Comparison of ENCODE assay signal across 28 cellular contexts in genomic region chr9:109759584-109759983, GRCh38. TPM values are rescaled to one million over a fixed set of nuclear protein-coding genes. Genes with fewer than 3 reads are reported as not detected.
"Had no signal": no experiment of that assay in that cellular context is flagged by ENCODE, and none has a peak within 500 bp of the region (broad histone marks: within the 10 kb centered on the region; RNA-seq: fewer than 3 reads in every experiment).

No MANE protein-coding gene starts in this region.

- H3K4me3 ChIP-seq: colonic mucosa, coronary artery, dorsolateral prefrontal cortex, esophagus muscularis mucosa, esophagus squamous epithelium, gastrocnemius medialis, gastroesophageal sphincter, heart left ventricle, heart right ventricle had no signal

- H3K9me3 ChIP-seq: colonic mucosa, esophagus muscularis mucosa, esophagus squamous epithelium, gastrocnemius medialis, gastroesophageal sphincter, heart left ventricle, heart right ventricle had no signal

- H3K27me3 ChIP-seq: colonic mucosa, esophagus muscularis mucosa, gastrocnemius medialis, gastroesophageal sphincter, heart left ventricle, heart right ventricle had no signal

- H3K4me1 ChIP-seq: colonic mucosa, esophagus muscularis mucosa, esophagus squamous epithelium, foreskin keratinocyte, gastrocnemius medialis, gastroesophageal sphincter had no signal

- H3K36me3 ChIP-seq: colonic mucosa, esophagus muscularis mucosa, esophagus squamous epithelium, gastrocnemius medialis, gastroesophageal sphincter, heart left ventricle, heart right ventricle had no signal

- DNase-seq: colonic mucosa; cortex of kidney; dermis blood vessel endothelial cell; dorsolateral prefrontal cortex; effector CD4-positive, alpha-beta T cell; effector CD8-positive, alpha-beta T cell; effector memory CD4-positive, alpha-beta T cell; effector memory CD8-positive, alpha-beta T cell; endodermal cell; erythroblast; esophagus squamous epithelium; foreskin fibroblast; foreskin keratinocyte; foreskin melanocyte; gastrocnemius medialis; glutamatergic neuron; head of caudate nucleus; heart left ventricle; heart right ventricle had no signal

- H3K27ac ChIP-seq: colonic mucosa, coronary artery, dorsolateral prefrontal cortex, epithelial cell of prostate, esophagus muscularis mucosa, esophagus squamous epithelium, foreskin keratinocyte, gastrocnemius medialis, gastroesophageal sphincter, heart left ventricle, heart right ventricle had no signal

- FAIRE-seq: colon, endometrium, endothelial cell of umbilical vein, frontal cortex had no signal

- ATAC-seq: effector memory CD8-positive, alpha-beta T cell; esophagus mucosa; foreskin keratinocyte; gastrocnemius medialis; gastroesophageal sphincter; heart left ventricle; heart right ventricle had no signal

RNA-seq across cellular contexts. Expression of gene PALM2AKAP2, which starts 20.4 kb away (rescaled TPM):
- total RNA-seq: dermis blood vessel endothelial cell, endothelial cell of umbilical vein had no signal
- polyA plus RNA-seq: foreskin keratinocyte had no signal
